ENCODE assay signal across 22 cellular contexts in the genomic region with DNA sequence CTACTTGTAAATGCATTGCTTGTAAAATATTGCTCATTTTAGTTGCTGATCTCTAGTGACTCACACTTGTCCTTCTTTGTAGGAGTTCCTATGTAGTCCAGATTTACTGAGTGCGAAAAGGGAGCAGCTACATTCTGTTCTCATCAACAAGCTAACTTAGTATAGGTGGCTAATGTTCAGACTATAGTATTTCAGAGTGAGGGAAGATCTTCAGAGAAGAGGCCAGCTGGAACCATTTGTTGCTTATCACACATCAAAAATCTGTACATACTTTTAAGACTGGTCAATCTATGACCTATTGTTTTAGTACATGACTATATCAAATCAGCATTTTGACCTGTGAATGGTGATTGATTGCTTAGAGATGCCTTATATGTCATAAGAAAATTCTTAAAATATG.
DNase-seq lines count a peak whose midpoint lies in the region; ATAC-seq and TF ChIP-seq lines count a peak whose summit lies in the region.
"Had no signal": no experiment of that assay in that cellular context is flagged by ENCODE, and none has a peak within 500 bp of the region (broad histone marks: within the 10 kb centered on the region; RNA-seq: fewer than 3 reads in every experiment).

No MANE protein-coding gene starts in this region.

- no peaks in the 10 kb centered on the region for H3K79me2 ChIP-seq in osteoblast (ENCODE audit: insufficient read depth, low read length)

- 88 to 90% methylated on average over 1 of the region's 1 CpG for WGBS in tibial nerve, 2 donors

- H3K36me3 ChIP-seq in osteoblast (ENCODE audit: insufficient read depth, low read length) (no peaks in the 10 kb centered on the region), tibial nerve (no peaks in the 10 kb centered on the region)

- H2AFZ ChIP-seq in osteoblast (ENCODE audit: low read length) = peak overlapping the region; percentile 40

- ATAC-seq in HG03196 (IDR thresholded peaks at IDR 0.05; ENCODE audit: unreplicated experiment) = no peak
- ATAC-seq in GM18907 (IDR thresholded peaks at IDR 0.05; ENCODE audit: unreplicated experiment) = no peak
- ATAC-seq: left lobe of liver, right cardiac atrium had no signal

- no peak overlapping the region for H3K4me2 ChIP-seq in osteoblast (ENCODE audit: insufficient read depth, low read length)

- peak; percentile 70 for DNase-seq in ELR (ENCODE audit: low read depth)
- DNase-seq in RPMI7951 (ENCODE audit: low read depth) = peak; percentile 16
- DNase-seq in epithelial cell of prostate (ENCODE audit: low read depth, low spot score) = peak; percentile 56
- peak; percentile 48 for DNase-seq in osteoblast (ENCODE audit: insufficient read length, low spot score, missing footprints)
- no peak for DNase-seq in ecto neural progenitor cell (ENCODE audit: low spot score)
- no peak for DNase-seq in tibial nerve (ENCODE audit: low spot score in 2 of 2)
- DNase-seq: activated CD4-positive, CD25-positive, alpha-beta regulatory T cell treated with anti-CD3 and anti-CD28 coated beads, Interleukin-2, amount 50 U/mL, for 72 hours; activated CD8-positive, alpha-beta memory T cell treated with anti-CD3 and anti-CD28 coated beads for 24 hours; activated naive CD8-positive, alpha-beta T cell treated with anti-CD3 and anti-CD28 coated beads for 36 hours; CD4-positive, alpha-beta memory T cell; central memory CD4-positive, alpha-beta T cell; DMS79 treated with DMSO at 0.1 percent for 48 hours; effector memory CD4-positive, alpha-beta T cell; H9; NCI-H2029 treated with DMSO at 0.1 percent for 48 hours; NCI-H526 treated with DMSO at 0.1 percent for 48 hours; right cardiac atrium; stimulated activated naive CD4-positive, alpha-beta T cell treated with Interleukin-2 at 50 U/mL for 16 hours; T-helper 9 cell had no signal

- no peaks in the 10 kb centered on the region for H3K27me3 ChIP-seq in osteoblast (ENCODE audit: insufficient read depth, low read length)
- no peaks in the 10 kb centered on the region for H3K27me3 ChIP-seq in tibial nerve

- H3K27ac ChIP-seq in epithelial cell of prostate (peak overlapping the region; percentile 96), osteoblast (ENCODE audit: low read depth, low read length) (peak overlapping the region; percentile 76), tibial nerve (no peak overlapping the region)

- H4K20me1 ChIP-seq in osteoblast (ENCODE audit: insufficient read depth, low read length) = no peaks in the 10 kb centered on the region

- peaks cover 31% of the 10 kb centered on the region for H3K4me1 ChIP-seq in osteoblast (ENCODE audit: insufficient read depth, low read length)
- no peaks in the 10 kb centered on the region for H3K4me1 ChIP-seq in tibial nerve

- no peak for TF ChIP-seq EP300 in tibial nerve (IDR thresholded peaks at IDR 0.05)

- H3K4me3 ChIP-seq in osteoblast (ENCODE audit: insufficient read depth, low read length) (no peak overlapping the region), tibial nerve (no peak overlapping the region)

- no peak for TF ChIP-seq POLR2A in tibial nerve (IDR thresholded peaks at IDR 0.05)

- TF ChIP-seq CTCF in osteoblast (IDR thresholded peaks at IDR 0.05; ENCODE audit: extremely low read depth, low read depth, low read length) = no peak
- TF ChIP-seq CTCF in tibial nerve (IDR thresholded peaks at IDR 0.05) = no peak

- no peaks in the 10 kb centered on the region for H3K9me3 ChIP-seq in osteoblast (ENCODE audit: low read depth, low read length)
- H3K9me3 ChIP-seq in tibial nerve = no peaks in the 10 kb centered on the region

Comparison
In these comparisons a context has a peak if more than half of its experiments do, and no peak if none do; other contexts are left out.
1. DNase-seq: peak in ELR (single experiment), RPMI7951 (single experiment), epithelial cell of prostate (single experiment) and osteoblast (single experiment); none in ecto neural progenitor cell (single experiment) and tibial nerve (0 of 2).
2. H3K27ac ChIP-seq: peak in epithelial cell of prostate (single experiment) and osteoblast (single experiment); none in tibial nerve (0 of 4).